17 cellular contexts compared by ENCODE assay signal in the genomic region with DNA sequence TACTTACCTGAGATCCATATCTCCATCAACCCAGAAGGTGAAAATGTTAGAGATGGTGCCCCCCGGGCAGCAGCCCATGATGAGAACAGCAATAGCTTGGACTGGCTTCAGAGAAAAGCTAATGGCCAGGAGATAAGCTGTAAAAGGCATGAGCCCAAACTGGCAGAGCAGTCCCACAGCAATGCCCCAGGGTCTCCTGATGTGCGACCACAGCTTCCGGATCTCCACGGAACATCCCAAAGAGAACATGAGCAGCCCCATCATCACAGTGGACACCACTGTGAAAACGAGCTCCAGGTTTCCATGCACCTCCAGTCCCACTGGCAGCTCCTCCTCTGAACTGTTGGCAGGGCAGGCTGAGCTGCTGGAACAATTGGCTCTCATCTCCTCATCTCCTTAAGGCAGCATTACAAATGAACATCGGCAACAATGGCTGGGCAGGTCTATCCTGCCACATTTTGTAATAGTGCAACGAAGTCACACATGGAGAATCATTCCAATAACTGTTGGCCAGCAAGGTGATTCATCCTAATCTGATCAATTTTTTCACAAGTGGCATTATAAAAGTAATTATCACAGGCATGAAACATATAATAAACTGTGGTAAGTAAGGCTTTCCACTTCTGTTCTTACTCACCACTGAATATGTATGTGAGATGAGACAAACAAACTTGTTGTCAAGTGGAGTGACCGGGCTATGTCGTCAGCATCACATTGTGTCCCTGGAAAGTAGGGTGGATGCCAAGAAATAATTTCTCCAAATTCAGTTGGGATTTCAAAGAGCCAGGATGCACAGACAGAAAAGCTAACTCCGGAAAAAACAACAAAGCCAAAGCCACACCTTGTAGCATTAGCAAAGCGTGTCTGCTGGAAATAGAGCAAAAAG. TPM values are rescaled to one million over a fixed set of nuclear protein-coding genes. Genes with fewer than 3 reads are reported as not detected.
DNase-seq lines count a peak whose midpoint lies in the region; ATAC-seq, FAIRE-seq and TF ChIP-seq lines count a peak whose summit lies in the region.
"Had no signal": no experiment of that assay in that cellular context is flagged by ENCODE, and none has a peak within 500 bp of the region (broad histone marks: within the 10 kb centered on the region; RNA-seq: fewer than 3 reads in every experiment).

A gene with protein sequence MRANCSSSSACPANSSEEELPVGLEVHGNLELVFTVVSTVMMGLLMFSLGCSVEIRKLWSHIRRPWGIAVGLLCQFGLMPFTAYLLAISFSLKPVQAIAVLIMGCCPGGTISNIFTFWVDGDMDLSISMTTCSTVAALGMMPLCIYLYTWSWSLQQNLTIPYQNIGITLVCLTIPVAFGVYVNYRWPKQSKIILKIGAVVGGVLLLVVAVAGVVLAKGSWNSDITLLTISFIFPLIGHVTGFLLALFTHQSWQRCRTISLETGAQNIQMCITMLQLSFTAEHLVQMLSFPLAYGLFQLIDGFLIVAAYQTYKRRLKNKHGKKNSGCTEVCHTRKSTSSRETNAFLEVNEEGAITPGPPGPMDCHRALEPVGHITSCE (minus strand): TSS at position 653 of the 886 bp plus-strand sequence. CDS start 269 bp downstream, at position 384.

- no peak for TF ChIP-seq EP300 in gastroesophageal sphincter (IDR thresholded peaks at IDR 0.05)

- no peak for TF ChIP-seq CTCF in gastroesophageal sphincter (IDR thresholded peaks at IDR 0.05)
- TF ChIP-seq CTCF in endothelial cell (IDR thresholded peaks at IDR 0.05; ENCODE audit: unreplicated experiment) = no peak

- ATAC-seq in gastroesophageal sphincter = peak; percentile 47
- ATAC-seq in HG02678 (IDR thresholded peaks at IDR 0.05; ENCODE audit: unreplicated experiment) = no peak
- ATAC-seq in HG03097 (IDR thresholded peaks at IDR 0.05; ENCODE audit: low FRiP score, unreplicated experiment) = no peak
- ATAC-seq: A549; activated CD8-positive, alpha-beta memory T cell treated with anti-CD3 and anti-CD28 coated beads, Interleukin-2, amount 10 ng/mL, durations not matched to agents 7 days and 5 days; activated naive CD4-positive, alpha-beta T cell treated with anti-CD3 and anti-CD28 coated beads, Interleukin-2, amount 50 U/mL, for 72 hours had no signal

- no peaks in the 10 kb centered on the region for H3K27me3 Mint-ChIP-seq in endothelial cell (ENCODE audit: unreplicated experiment)
- H3K27me3 Mint-ChIP-seq: activated CD8-positive, alpha-beta memory T cell treated with anti-CD3 and anti-CD28 coated beads, Interleukin-2, amount 10 ng/mL, durations not matched to agents 7 days and 5 days had no signal

- H3K27me3 ChIP-seq in gastroesophageal sphincter = no peaks in the 10 kb centered on the region
- H3K27me3 ChIP-seq: sigmoid colon, SJSA1 had no signal

- WGBS in gastroesophageal sphincter (ENCODE audit: low coverage in 1 of 2), 2 donors = 64 to 65% methylated on average over 5 to 7 of the region's 11 CpGs

- H3K27ac ChIP-seq in gastroesophageal sphincter = peak within 1 kb of the TSS in 3 of 4 donors; percentile 51 to 55 (median 53)
- H3K27ac ChIP-seq: A549, SJSA1 had no signal

- H3K4me3 ChIP-seq in gastroesophageal sphincter = peak within 1 kb of the TSS in 1 of 2 donors; percentile 37
- H3K4me3 ChIP-seq: A549, SJSA1 had no signal

- H3K4me1 Mint-ChIP-seq in endothelial cell (ENCODE audit: unreplicated experiment) = peaks cover 13% of the 10 kb centered on the region
- H3K4me1 Mint-ChIP-seq: activated CD8-positive, alpha-beta memory T cell treated with anti-CD3 and anti-CD28 coated beads, Interleukin-2, amount 10 ng/mL, durations not matched to agents 7 days and 5 days had no signal

- H3K9me3 ChIP-seq in gastroesophageal sphincter = no peaks in the 10 kb centered on the region
- H3K9me3 ChIP-seq: A549, sigmoid colon, SJSA1 had no signal

- TF ChIP-seq POLR2A in gastroesophageal sphincter (IDR thresholded peaks at IDR 0.05) (no peak), GM12891 (IDR thresholded peaks at IDR 0.05; ENCODE audit: low read depth, low read length) (no peak)

- no peaks in the 10 kb centered on the region for H3K9me3 Mint-ChIP-seq in endothelial cell (ENCODE audit: unreplicated experiment)
- H3K9me3 Mint-ChIP-seq: activated naive CD4-positive, alpha-beta T cell treated with anti-CD3 and anti-CD28 coated beads, Interleukin-2, amount 50 U/mL, for 72 hours had no signal

- no peak within 1 kb of the TSS for H3K27ac Mint-ChIP-seq in endothelial cell (ENCODE audit: unreplicated experiment)
- H3K27ac Mint-ChIP-seq: activated CD8-positive, alpha-beta memory T cell treated with anti-CD3 and anti-CD28 coated beads, Interleukin-2, amount 10 ng/mL, durations not matched to agents 7 days and 5 days; activated naive CD4-positive, alpha-beta T cell treated with anti-CD3 and anti-CD28 coated beads, Interleukin-2, amount 50 U/mL, for 72 hours had no signal

- no peaks in the 10 kb centered on the region for H3K4me1 ChIP-seq in gastroesophageal sphincter
- H3K4me1 ChIP-seq: A549, sigmoid colon, SJSA1 had no signal

- no peaks in the 10 kb centered on the region for H3K36me3 Mint-ChIP-seq in endothelial cell (ENCODE audit: low read depth, unreplicated experiment)
- H3K36me3 Mint-ChIP-seq: activated CD8-positive, alpha-beta memory T cell treated with anti-CD3 and anti-CD28 coated beads, Interleukin-2, amount 10 ng/mL, durations not matched to agents 7 days and 5 days; activated naive CD4-positive, alpha-beta T cell treated with anti-CD3 and anti-CD28 coated beads, Interleukin-2, amount 50 U/mL, for 72 hours had no signal

- DNase-seq in AG20443 (ENCODE audit: low spot score) = peak; percentile 23
- peak; percentile 51 for DNase-seq in astrocyte of the hippocampus (ENCODE audit: low read depth, low spot score)
- DNase-seq in pons (ENCODE audit: low spot score) = peak; percentile 40
- no peak for DNase-seq in endothelial cell (ENCODE audit: low spot score)
- DNase-seq in GM12891 (ENCODE audit: insufficient read length, low spot score) = no peak
- DNase-seq: activated CD8-positive, alpha-beta memory T cell treated with anti-CD3 and anti-CD28 coated beads, Interleukin-2, amount 10 ng/mL, durations not matched to agents 7 days and 5 days; kidney; NCI-H2029; sigmoid colon had no signal

- no peaks in the 10 kb centered on the region for H3K36me3 ChIP-seq in gastroesophageal sphincter
- H3K36me3 ChIP-seq: sigmoid colon, SJSA1 had no signal

- FAIRE-seq in GM12891 (lab: Jason Lieb, UNC) = no peak
- FAIRE-seq: A549, frontal cortex, kidney had no signal

- H3K4me3 Mint-ChIP-seq in endothelial cell (ENCODE audit: unreplicated experiment) = no peak within 1 kb of the TSS
- H3K4me3 Mint-ChIP-seq: activated CD8-positive, alpha-beta memory T cell treated with anti-CD3 and anti-CD28 coated beads, Interleukin-2, amount 10 ng/mL, durations not matched to agents 7 days and 5 days had no signal

TF ChIP-seq in GM12891, 5 proteins besides CTCF, POLR2A, EP300 and RAD21:
- TF ChIP-seq PAX5 (IDR thresholded peaks at IDR 0.05; ENCODE audit: insufficient read depth, low read length, severe bottlenecking) (no peak), POLR2AphosphoS5 (IDR thresholded peaks at IDR 0.05; ENCODE audit: low read depth, low read length) (no peak), TAF1 (IDR thresholded peaks at IDR 0.05; ENCODE audit: low read depth, low read length) (no peak), SPI1 (IDR thresholded peaks at IDR 0.05; ENCODE audit: low read depth, low read length) (no peak), POU2F2 (IDR thresholded peaks at IDR 0.05; ENCODE audit: low read depth, low read length) (no peak)
TF ChIP-seq in GM12891: peak in this region for 0.

RNA-seq across cellular contexts. Expression of the gene that starts here (rescaled TPM):
- 1 to 10 TPM in 3 of 4 donors, under 1 TPM in 1; 0.35 to 3.3 (median 2.0) TPM for total RNA-seq in gastroesophageal sphincter
- not detected for total RNA-seq in endothelial cell (ENCODE audit: unreplicated experiment)
- not detected for polyA plus RNA-seq in GM12891 (2012; ENCODE audit: low read depth, missing spikeins)
- total RNA-seq: activated CD8-positive, alpha-beta memory T cell treated with anti-CD3 and anti-CD28 coated beads, Interleukin-2, amount 10 ng/mL, durations not matched to agents 7 days and 5 days; activated naive CD4-positive, alpha-beta T cell treated with anti-CD3 and anti-CD28 coated beads, Interleukin-2, amount 50 U/mL, for 72 hours; frontal cortex; LHCN-M2 had no signal
- polyA plus RNA-seq: A549 had no signal

Comparison
In these comparisons a context has a peak if more than half of its experiments do, and no peak if none do; other contexts are left out.
1. DNase-seq: peak in AG20443 (single experiment), astrocyte of the hippocampus (single experiment) and pons (single experiment); none in endothelial cell (single experiment) and GM12891 (single experiment).